Comparison of ENCODE assay signal across 16 cellular contexts in genomic region chr20:19851863-19852262, GRCh38.
"Had no signal": no experiment of that assay in that cellular context is flagged by ENCODE, and none has a peak within 500 bp of the region (broad histone marks: within the 10 kb centered on the region; RNA-seq: fewer than 3 reads in every experiment).

No MANE protein-coding gene starts in this region.

- DNase-seq: activated CD4-positive, alpha-beta T cell treated with anti-CD3 and anti-CD28 coated beads, Interleukin-2, amount 50 U/mL, for 1 hour; activated CD4-positive, CD25-positive, alpha-beta regulatory T cell; activated naive CD4-positive, alpha-beta T cell treated with anti-CD3 and anti-CD28 coated beads for 36 hours; activated T-cell treated with anti-CD3 and anti-CD28 coated beads for 4 hours; adrenal gland; body of pancreas; esophagus squamous epithelium; foreskin melanocyte; heart right ventricle; left ventricle myocardium inferior; pancreas; stimulated activated CD4-positive, alpha-beta T cell treated with anti-CD3 and anti-CD28 coated beads, Interleukin-4, amount 100 ng/mL, for 4 hours; stomach; thyroid gland had no signal

- H3K4me3 ChIP-seq: adrenal gland, body of pancreas, esophagus squamous epithelium, heart right ventricle, left ventricle myocardium inferior, pancreas, skin epidermis, stomach, thyroid gland, vagina had no signal

- H3K27me3 ChIP-seq: adrenal gland, body of pancreas, esophagus squamous epithelium, heart right ventricle, pancreas, stomach, thyroid gland, vagina had no signal

- H3K27ac ChIP-seq: adrenal gland, body of pancreas, esophagus squamous epithelium, left ventricle myocardium inferior, pancreas, stomach, thyroid gland had no signal

- H3K4me1 ChIP-seq: body of pancreas, pancreas had no signal

- H3K36me3 ChIP-seq: adrenal gland, esophagus squamous epithelium, heart right ventricle, left ventricle myocardium inferior, pancreas, stomach, thyroid gland, vagina had no signal

- H3K9me3 ChIP-seq: adrenal gland, body of pancreas, esophagus squamous epithelium, heart right ventricle, left ventricle myocardium inferior, pancreas, stomach, thyroid gland, vagina had no signal
